In genomic region chr12:98533723-98534251, GRCh38 we compare ENCODE assay signal across 19 cellular contexts. TPM values are rescaled to one million over a fixed set of nuclear protein-coding genes. Genes with fewer than 3 reads are reported as not detected.
DNase-seq lines count a peak whose midpoint lies in the region; ATAC-seq and TF ChIP-seq lines count a peak whose summit lies in the region.
"Had no signal": no experiment of that assay in that cellular context is flagged by ENCODE, and none has a peak within 500 bp of the region (broad histone marks: within the 10 kb centered on the region; RNA-seq: fewer than 3 reads in every experiment).

No MANE protein-coding gene starts in this region.

- H3K4me1 Mint-ChIP-seq in activated CD8-positive, alpha-beta T cell treated with anti-CD3 and anti-CD28 coated beads for 36 hours (ENCODE audit: low read depth), result peaks cover 21% of the 10 kb centered on the region
- peaks cover 19% of the 10 kb centered on the region for H3K4me1 Mint-ChIP-seq in activated CD8-positive, alpha-beta T cell treated with anti-CD3 and anti-CD28 coated beads, Interleukin-2, amount 10 ng/mL, durations not matched to agents 7 days and 5 days (ENCODE audit: low read depth)
- peaks cover 5% of the 10 kb centered on the region for H3K4me1 Mint-ChIP-seq in activated T-cell treated with anti-CD3 and anti-CD28 coated beads, Interleukin-2, amount 50 U/mL, for 4 hours (ENCODE audit: low read depth)

- WGBS in thyroid gland, 2 donors, result 91 to 97% methylated on average over 4 of the region's 4 CpGs

- H3K9me3 ChIP-seq in SK-N-MC (ENCODE audit: low read depth, low read length) (no peaks in the 10 kb centered on the region), thyroid gland (no peaks in the 10 kb centered on the region)
- H3K9me3 ChIP-seq: ascending aorta, stomach had no signal

- no peak for TF ChIP-seq CTCF in activated CD8-positive, alpha-beta T cell treated with anti-CD3 and anti-CD28 coated beads for 36 hours (IDR thresholded peaks at IDR 0.05)
- TF ChIP-seq CTCF in fibroblast of the aortic adventitia (IDR thresholded peaks at IDR 0.05; ENCODE audit: insufficient read depth, low read length), result no peak
- TF ChIP-seq CTCF in thyroid gland (IDR thresholded peaks at IDR 0.05), result no peak

- intact Hi-C loops in activated CD8-positive, alpha-beta T cell treated with anti-CD3 and anti-CD28 coated beads for 36 hours (cut with micrococcal nuclease), result loop anchor here (5.0 kb wide), 2 partner anchors 41 to 111 kb away; no protein-coding TSS in a partner anchor
- intact Hi-C loops in thyroid gland (cut with DNase I), result no loop called here

- no peaks in the 10 kb centered on the region for H3K4me1 ChIP-seq in thyroid gland
- H3K4me1 ChIP-seq: ascending aorta had no signal

- POLR2A ChIA-PET in activated CD8-positive, alpha-beta T cell treated with anti-CD3 and anti-CD28 coated beads for 36 hours (lab: Charles Lee), result interaction anchor here (0.9 to 3.3 kb wide), 5 partner anchors 9 to 60 kb away, joined by 3 to 21 read pairs (median 8); partner anchors contain the start of gene SLC25A3
- POLR2A ChIA-PET in activated CD8-positive, alpha-beta T cell treated with anti-CD3 and anti-CD28 coated beads, Interleukin-2, amount 10 ng/mL, durations not matched to agents 7 days and 5 days (lab: Charles Lee), result interaction anchor here (0.6 to 1.5 kb wide), 3 partner anchors 17 to 20 kb away, joined by 3 to 6 read pairs (median 5); partner anchors contain the start of gene TMPO

- H3K27ac ChIP-seq in SK-N-MC (peak overlapping the region; percentile 88), thyroid gland (no peak overlapping the region)
- H3K27ac ChIP-seq: ascending aorta, HL-60, stomach had no signal

- peaks cover 62% of the 10 kb centered on the region for H3K36me3 Mint-ChIP-seq in activated CD8-positive, alpha-beta T cell treated with anti-CD3 and anti-CD28 coated beads for 36 hours (ENCODE audit: low read depth)
- H3K36me3 Mint-ChIP-seq in activated CD8-positive, alpha-beta T cell treated with anti-CD3 and anti-CD28 coated beads, Interleukin-2, amount 10 ng/mL, durations not matched to agents 7 days and 5 days (ENCODE audit: low read depth), result peaks cover 77% of the 10 kb centered on the region
- peaks cover 26% of the 10 kb centered on the region for H3K36me3 Mint-ChIP-seq in activated T-cell treated with anti-CD3 and anti-CD28 coated beads, Interleukin-2, amount 50 U/mL, for 4 hours (ENCODE audit: insufficient read depth)

- no peak for DNase-seq in activated CD8-positive, alpha-beta T cell treated with anti-CD3 and anti-CD28 coated beads for 36 hours
- DNase-seq in activated CD8-positive, alpha-beta T cell treated with anti-CD3 and anti-CD28 coated beads, Interleukin-2, amount 10 ng/mL, durations not matched to agents 7 days and 5 days, result no peak
- DNase-seq in SK-N-MC (ENCODE audit: low read depth, low spot score) (peak; percentile 40), fibroblast of the aortic adventitia (ENCODE audit: low read depth) (peak; percentile 63), renal cortical epithelial cell (ENCODE audit: low read depth) (peak; percentile 16), thyroid gland (no peak)
- DNase-seq in activated T-cell treated with anti-CD3 and anti-CD28 coated beads, Interleukin-2, amount 50 U/mL, for 4 hours, result no peak
- DNase-seq: activated CD4-positive, alpha-beta T cell treated with anti-CD3 and anti-CD28 coated beads, Interleukin-2, amount 50 U/mL, for 1 hour; DMS 273 treated with DMSO at 0.1 percent for 48 hours; Karpas-422; mammary epithelial cell; NCI-H187; SHP77; stomach had no signal

- H3K4me3 ChIP-seq in SK-N-MC (no peak overlapping the region; the same call in 1 of the 2 replicates), fibroblast of the aortic adventitia (ENCODE audit: low read depth, low read length) (no peak overlapping the region), thyroid gland (replicated peaks in 1 of 3) (no peak overlapping the region)
- H3K4me3 ChIP-seq: ascending aorta, smooth muscle cell, stomach had no signal

- peak overlapping the region; percentile 24 for H3K9ac ChIP-seq in SK-N-MC (ENCODE audit: insufficient read length)

- H3K4me3 Mint-ChIP-seq in activated CD8-positive, alpha-beta T cell treated with anti-CD3 and anti-CD28 coated beads for 36 hours, result no peak overlapping the region
- H3K4me3 Mint-ChIP-seq in activated CD8-positive, alpha-beta T cell treated with anti-CD3 and anti-CD28 coated beads, Interleukin-2, amount 10 ng/mL, durations not matched to agents 7 days and 5 days, result no peak overlapping the region
- no peak overlapping the region for H3K4me3 Mint-ChIP-seq in activated T-cell treated with anti-CD3 and anti-CD28 coated beads, Interleukin-2, amount 50 U/mL, for 4 hours
- H3K4me3 Mint-ChIP-seq: activated T-helper 1 cell treated with anti-CD3 and anti-CD28 coated beads, Interleukin-12 subunit alpha, Interleukin-12 subunit beta, Interleukin-2, Interleukin-4 antibody, amounts not matched to agents 30 ng/mL and 10 ng/mL and 1 ng/mL, durations not matched to agents 14 hours and 24 hours and 36 hours had no signal

- H3K27me3 ChIP-seq in thyroid gland, result no peaks in the 10 kb centered on the region
- H3K27me3 ChIP-seq: ascending aorta, stomach had no signal

- TF ChIP-seq POLR2A in thyroid gland (IDR thresholded peaks at IDR 0.05), result no peak

- no peaks in the 10 kb centered on the region for H3K9me3 Mint-ChIP-seq in activated CD8-positive, alpha-beta T cell treated with anti-CD3 and anti-CD28 coated beads for 36 hours
- H3K9me3 Mint-ChIP-seq in activated CD8-positive, alpha-beta T cell treated with anti-CD3 and anti-CD28 coated beads, Interleukin-2, amount 10 ng/mL, durations not matched to agents 7 days and 5 days (ENCODE audit: insufficient read depth), result no peaks in the 10 kb centered on the region
- H3K9me3 Mint-ChIP-seq in activated T-cell treated with anti-CD3 and anti-CD28 coated beads, Interleukin-2, amount 50 U/mL, for 4 hours, result no peaks in the 10 kb centered on the region
- H3K9me3 Mint-ChIP-seq: activated T-helper 1 cell treated with anti-CD3 and anti-CD28 coated beads, Interleukin-12 subunit alpha, Interleukin-12 subunit beta, Interleukin-2, Interleukin-4 antibody, amounts not matched to agents 30 ng/mL and 10 ng/mL and 1 ng/mL, durations not matched to agents 14 hours and 24 hours and 36 hours had no signal

- H3K27ac Mint-ChIP-seq in activated CD8-positive, alpha-beta T cell treated with anti-CD3 and anti-CD28 coated beads for 36 hours, result peak overlapping the region; percentile 12
- no peak overlapping the region for H3K27ac Mint-ChIP-seq in activated CD8-positive, alpha-beta T cell treated with anti-CD3 and anti-CD28 coated beads, Interleukin-2, amount 10 ng/mL, durations not matched to agents 7 days and 5 days
- H3K27ac Mint-ChIP-seq: activated T-helper 1 cell treated with anti-CD3 and anti-CD28 coated beads, Interleukin-12 subunit alpha, Interleukin-12 subunit beta, Interleukin-2, Interleukin-4 antibody, amounts not matched to agents 30 ng/mL and 10 ng/mL and 1 ng/mL, durations not matched to agents 14 hours and 24 hours and 36 hours had no signal

- no peaks in the 10 kb centered on the region for H3K27me3 Mint-ChIP-seq in activated CD8-positive, alpha-beta T cell treated with anti-CD3 and anti-CD28 coated beads for 36 hours
- no peaks in the 10 kb centered on the region for H3K27me3 Mint-ChIP-seq in activated CD8-positive, alpha-beta T cell treated with anti-CD3 and anti-CD28 coated beads, Interleukin-2, amount 10 ng/mL, durations not matched to agents 7 days and 5 days (ENCODE audit: low read depth)
- no peaks in the 10 kb centered on the region for H3K27me3 Mint-ChIP-seq in activated T-cell treated with anti-CD3 and anti-CD28 coated beads, Interleukin-2, amount 50 U/mL, for 4 hours (ENCODE audit: low read depth)

- CTCF ChIA-PET in activated CD8-positive, alpha-beta T cell treated with anti-CD3 and anti-CD28 coated beads for 36 hours (lab: Charles Lee), result interaction anchor here (0.8 to 3.9 kb wide), 13 partner anchors 10 to 114 kb away, joined by 3 to 37 read pairs (median 4); no protein-coding TSS in a partner anchor
- CTCF ChIA-PET in activated CD8-positive, alpha-beta T cell treated with anti-CD3 and anti-CD28 coated beads, Interleukin-2, amount 10 ng/mL, durations not matched to agents 7 days and 5 days (lab: Charles Lee), result interaction anchor here (1.0 to 3.4 kb wide), 10 partner anchors 10 to 60 kb away, joined by 4 to 24 read pairs (median 10); partner anchors contain the start of gene SLC25A3

- H3K36me3 ChIP-seq in SK-N-MC (ENCODE audit: insufficient read depth, low read length) (peaks cover 99% of the 10 kb centered on the region), thyroid gland (peaks cover 0 to 14% of the 10 kb centered on the region in 2 donors)

- ATAC-seq in activated CD8-positive, alpha-beta T cell treated with anti-CD3 and anti-CD28 coated beads for 36 hours, result no peak
- no peak for ATAC-seq in activated CD8-positive, alpha-beta T cell treated with anti-CD3 and anti-CD28 coated beads, Interleukin-2, amount 10 ng/mL, durations not matched to agents 7 days and 5 days
- ATAC-seq in HG03571 (IDR thresholded peaks at IDR 0.05; ENCODE audit: unreplicated experiment), result no peak
- ATAC-seq in activated T-cell treated with anti-CD3 and anti-CD28 coated beads, Interleukin-2, amount 50 U/mL, for 4 hours, result no peak

RNA-seq across cellular contexts. Expression of gene TMPO, which starts 18.4 kb away (rescaled TPM):
- 100 to 1,000 TPM; 324 to 328 TPM for total RNA-seq in activated CD8-positive, alpha-beta T cell treated with anti-CD3 and anti-CD28 coated beads for 36 hours
- total RNA-seq in activated CD8-positive, alpha-beta T cell treated with anti-CD3 and anti-CD28 coated beads, Interleukin-2, amount 10 ng/mL, durations not matched to agents 7 days and 5 days, result 100 to 1,000 TPM; 401 to 413 TPM
- total RNA-seq in fibroblast of the aortic adventitia (ENCODE audit: low replicate concordance), result 49.4 and 130 TPM in 2 replicates
- total RNA-seq in renal cortical epithelial cell, result 68.8 and 156 TPM in 2 replicates
- 100 to 1,000 TPM; 180 to 198 (median 187) TPM for total RNA-seq in activated T-cell treated with anti-CD3 and anti-CD28 coated beads, Interleukin-2, amount 50 U/mL, for 4 hours
- 10 to 100 TPM; 47.3 to 57.6 (median 55.6) TPM for total RNA-seq in thyroid gland

RNA-seq across cellular contexts. Expression of gene SLC25A3, which starts 59.7 kb away (rescaled TPM):
- 100 to 1,000 TPM; 665 to 672 TPM for total RNA-seq in activated CD8-positive, alpha-beta T cell treated with anti-CD3 and anti-CD28 coated beads for 36 hours
- 100 to 1,000 TPM; 407 to 440 TPM for total RNA-seq in activated CD8-positive, alpha-beta T cell treated with anti-CD3 and anti-CD28 coated beads, Interleukin-2, amount 10 ng/mL, durations not matched to agents 7 days and 5 days
- total RNA-seq in fibroblast of the aortic adventitia (ENCODE audit: low replicate concordance) (760 and 828 TPM in 2 replicates), renal cortical epithelial cell (746 and 790 TPM in 2 replicates), thyroid gland (100 to 1,000 TPM; 439 to 713 (median 472) TPM)
- 100 to 1,000 TPM; 658 to 671 (median 664) TPM for total RNA-seq in activated T-cell treated with anti-CD3 and anti-CD28 coated beads, Interleukin-2, amount 50 U/mL, for 4 hours

Comparison
In these comparisons a context has a peak if more than half of its experiments do, and no peak if none do; other contexts are left out.
1. DNase-seq: peak in SK-N-MC (single experiment), fibroblast of the aortic adventitia (single experiment) and renal cortical epithelial cell (single experiment); none in activated CD8-positive, alpha-beta T cell treated with anti-CD3 and anti-CD28 coated beads for 36 hours (single experiment), activated CD8-positive, alpha-beta T cell treated with anti-CD3 and anti-CD28 coated beads, Interleukin-2, amount 10 ng/mL, durations not matched to agents 7 days and 5 days (single experiment), activated T-cell treated with anti-CD3 and anti-CD28 coated beads, Interleukin-2, amount 50 U/mL, for 4 hours (single experiment) and thyroid gland (0 of 2).